In genomic region chr12:14937014-14937413, GRCh38 we compare ENCODE assay signal across 23 cellular contexts. TPM values are rescaled to one million over a fixed set of nuclear protein-coding genes. Genes with fewer than 3 reads are reported as not detected.
DNase-seq lines count a peak whose midpoint lies in the region; ATAC-seq and TF ChIP-seq lines count a peak whose summit lies in the region.
"Had no signal": no experiment of that assay in that cellular context is flagged by ENCODE, and none has a peak within 500 bp of the region (broad histone marks: within the 10 kb centered on the region; RNA-seq: fewer than 3 reads in every experiment).

No MANE protein-coding gene starts in this region.

- H3K4ac ChIP-seq in IMR-90 (ENCODE audit: low read depth, low read length): no peak overlapping the region

- CTCF ChIA-PET in IMR-90 (lab: Yijun Ruan, JAX): interaction anchor here (0.6 kb wide), 1 partner anchor 633 kb away, joined by 12 read pairs; no protein-coding TSS in a partner anchor

- in situ Hi-C loops in IMR-90 (cut with MboI; ENCODE audit: low sequenced_read_pairs): no loop called here

- peak overlapping the region; percentile 9 for H3K27ac Mint-ChIP-seq in activated naive CD8-positive, alpha-beta T cell treated with anti-CD3 and anti-CD28 coated beads, Interleukin-2, amount 50 U/mL, for 24 hours
- H3K27ac Mint-ChIP-seq in mesothelial cell of epicardium: peak overlapping the region; percentile 8
- no peak overlapping the region for H3K27ac Mint-ChIP-seq in activated T-helper 1 cell treated with anti-CD3 and anti-CD28 coated beads, Interleukin-12 subunit alpha, Interleukin-12 subunit beta, Interleukin-2, Interleukin-4 antibody, amounts not matched to agents 30 ng/mL and 10 ng/mL and 1 ng/mL, durations not matched to agents 14 hours and 24 hours and 36 hours

- no peak overlapping the region for H2AFZ ChIP-seq in IMR-90 (replicated peaks; ENCODE audit: low read length, poor library complexity)

- H3K27me3 ChIP-seq in IMR-90 (ENCODE audit: control insufficient read depth, insufficient read depth, low read length): no peaks in the 10 kb centered on the region
- H3K27me3 ChIP-seq: foreskin keratinocyte, Peyer's patch, uterus had no signal

- H3K36me3 Mint-ChIP-seq in activated naive CD8-positive, alpha-beta T cell treated with anti-CD3 and anti-CD28 coated beads, Interleukin-2, amount 50 U/mL, for 24 hours (ENCODE audit: low read depth): peaks cover 62% of the 10 kb centered on the region
- peaks cover 6% of the 10 kb centered on the region for H3K36me3 Mint-ChIP-seq in mesothelial cell of epicardium
- H3K36me3 Mint-ChIP-seq in activated T-helper 1 cell treated with anti-CD3 and anti-CD28 coated beads, Interleukin-12 subunit alpha, Interleukin-12 subunit beta, Interleukin-2, Interleukin-4 antibody, amounts not matched to agents 30 ng/mL and 10 ng/mL and 1 ng/mL, durations not matched to agents 14 hours and 24 hours and 36 hours (ENCODE audit: low read depth): peaks cover 59% of the 10 kb centered on the region

- DNase-seq in AG09309 (ENCODE audit: low read depth): no peak
- DNase-seq in IMR-90: no peak
- DNase-seq in activated naive CD8-positive, alpha-beta T cell treated with anti-CD3 and anti-CD28 coated beads, Interleukin-2, amount 50 U/mL, for 24 hours: no peak
- DNase-seq in mesothelial cell of epicardium (ENCODE audit: low spot score in 2 of 2, unreplicated experiment in 2 of 2): no peak
- DNase-seq in NCI-H187 treated with DMSO at 0.1 percent for 48 hours (lab: John Stamatoyannopoulos, UW): no peak
- DNase-seq in activated T-helper 1 cell treated with anti-CD3 and anti-CD28 coated beads, Interleukin-12 subunit alpha, Interleukin-12 subunit beta, Interleukin-2, Interleukin-4 antibody, amounts not matched to agents 30 ng/mL and 10 ng/mL and 1 ng/mL, durations not matched to agents 14 hours and 24 hours and 36 hours (ENCODE audit: low spot score): no peak
- DNase-seq: activated CD4-positive, alpha-beta T cell treated with anti-CD3 and anti-CD28 coated beads, Interleukin-2, amount 50 U/mL, for 1 hour; activated naive CD4-positive, alpha-beta T cell treated with Interleukin-2 at 50 U/mL for 16 hours; COR-L47; EL; KG1; NCI-H2029; NK-92 treated with Interleukin-12 subunit alpha and Interleukin-12 subunit beta, amount 100 ng/mL, for 24 hours; Peyer's patch; small intestine; uterus had no signal

- H3K9me3 ChIP-seq in IMR-90 (ENCODE audit: control insufficient read depth, insufficient read depth, low read length): no peaks in the 10 kb centered on the region
- H3K9me3 ChIP-seq: Peyer's patch, uterus had no signal

- intact Hi-C loops in IMR-90 (cut with micrococcal nuclease): no loop called here
- intact Hi-C loops in activated T-helper 1 cell treated with anti-CD3 and anti-CD28 coated beads, Interleukin-12 subunit alpha, Interleukin-12 subunit beta, Interleukin-2, Interleukin-4 antibody, amounts not matched to agents 30 ng/mL and 10 ng/mL and 1 ng/mL, durations not matched to agents 14 hours and 24 hours and 36 hours (cut with micrococcal nuclease): loop anchor here (1.0 to 5.0 kb wide), 2 partner anchors 59 to 90 kb away; no protein-coding TSS in a partner anchor

- H3K4me3 Mint-ChIP-seq in activated naive CD8-positive, alpha-beta T cell treated with anti-CD3 and anti-CD28 coated beads, Interleukin-2, amount 50 U/mL, for 24 hours: no peak overlapping the region
- no peak overlapping the region for H3K4me3 Mint-ChIP-seq in mesothelial cell of epicardium
- H3K4me3 Mint-ChIP-seq in activated T-helper 1 cell treated with anti-CD3 and anti-CD28 coated beads, Interleukin-12 subunit alpha, Interleukin-12 subunit beta, Interleukin-2, Interleukin-4 antibody, amounts not matched to agents 30 ng/mL and 10 ng/mL and 1 ng/mL, durations not matched to agents 14 hours and 24 hours and 36 hours: no peak overlapping the region

- no peak overlapping the region for H2AK9ac ChIP-seq in IMR-90 (replicated peaks; ENCODE audit: low read depth, low read length, poor library complexity)

- no peak overlapping the region for H3K9ac ChIP-seq in IMR-90 (ENCODE audit: low read depth, low read length)

- 0 out of 2 replicates have a peak overlapping the region, but pooled peaks have one; percentile 16 for H2BK120ac ChIP-seq in IMR-90 (ENCODE audit: low read depth, low read length)

- H3K9me1 ChIP-seq in IMR-90 (ENCODE audit: insufficient read depth, low read length): no peaks in the 10 kb centered on the region

- BruUV-seq in IMR-90 (replicated peaks; lab: Mats Ljungman, UMichigan): no TSS peak

- no peak overlapping the region for H3K56ac ChIP-seq in IMR-90 (ENCODE audit: extremely low read depth, insufficient read depth, low read length)

- no peaks in the 10 kb centered on the region for H3K79me1 ChIP-seq in IMR-90 (ENCODE audit: low read depth in 1 of 2, low read length in 2 of 2)

- no peak for TF ChIP-seq POLR2A in IMR-90 (IDR thresholded peaks at IDR 0.05; ENCODE audit: low read depth, low read length)

- no peak overlapping the region; a peak in 1 of 4 replicates for H4K8ac ChIP-seq in IMR-90 (ENCODE audit: low read depth in 2 of 2, low read length in 2 of 2)

- H3K36me3 ChIP-seq in IMR-90 (ENCODE audit: control insufficient read depth, insufficient read depth, low read length): no peaks in the 10 kb centered on the region
- H3K36me3 ChIP-seq: Peyer's patch, uterus had no signal

- TF ChIP-seq CTCF in AG09309 (IDR thresholded peaks at IDR 0.05; ENCODE audit: control insufficient read depth, insufficient read depth, low read depth, low read length, missing control alignments) (peak; percentile 10), IMR-90 (conservative IDR thresholded peaks at IDR 0.05; ENCODE audit: low read depth, low read length) (no peak), mesothelial cell of epicardium (IDR thresholded peaks at IDR 0.05; ENCODE audit: unreplicated experiment) (no peak)

- 0 out of 2 replicates have a peak overlapping the region, but pooled peaks have one; percentile 12 for H4K5ac ChIP-seq in IMR-90 (ENCODE audit: low read depth, low read length)

- dilution Hi-C loops in IMR-90 (cut with HindIII; ENCODE audit: low sequenced_read_pairs, unreplicated experiment): no loop called here

- no peak overlapping the region for H3K27ac ChIP-seq in IMR-90 (ENCODE audit: insufficient read depth, low read length)
- H3K27ac ChIP-seq: coronary artery, Peyer's patch, uterus had no signal

- H4K20me1 ChIP-seq in IMR-90 (ENCODE audit: insufficient read depth, low read length): no peaks in the 10 kb centered on the region

- no peak overlapping the region for H3K4me3 ChIP-seq in AG09309 (ENCODE audit: control insufficient read depth, low read depth, low read length)
- H3K4me3 ChIP-seq in IMR-90 (ENCODE audit: insufficient read depth, low read depth, low read length): no peak overlapping the region
- H3K4me3 ChIP-seq: coronary artery, Peyer's patch, uterus had no signal

- H2AK5ac ChIP-seq in IMR-90 (ENCODE audit: low read depth, low read length): no peak overlapping the region

- H3K4me1 Mint-ChIP-seq in activated naive CD8-positive, alpha-beta T cell treated with anti-CD3 and anti-CD28 coated beads, Interleukin-2, amount 50 U/mL, for 24 hours: peaks cover 43% of the 10 kb centered on the region
- peaks cover 39% of the 10 kb centered on the region for H3K4me1 Mint-ChIP-seq in mesothelial cell of epicardium
- peaks cover 7% of the 10 kb centered on the region for H3K4me1 Mint-ChIP-seq in activated T-helper 1 cell treated with anti-CD3 and anti-CD28 coated beads, Interleukin-12 subunit alpha, Interleukin-12 subunit beta, Interleukin-2, Interleukin-4 antibody, amounts not matched to agents 30 ng/mL and 10 ng/mL and 1 ng/mL, durations not matched to agents 14 hours and 24 hours and 36 hours (ENCODE audit: low read depth)

- H2BK20ac ChIP-seq in IMR-90 (ENCODE audit: low read depth, low read length): 0 out of 2 replicates have a peak overlapping the region, but pooled peaks have one; percentile 22

- H4K91ac ChIP-seq in IMR-90 (ENCODE audit: insufficient read depth, low read depth, low read length): no peak overlapping the region

- no peak overlapping the region for H2BK5ac ChIP-seq in IMR-90 (ENCODE audit: low read depth, low read length, poor library complexity, severe bottlenecking)

- peaks cover 2% of the 10 kb centered on the region; the same call in 1 of the 2 replicates for H3K4me1 ChIP-seq in IMR-90 (ENCODE audit: control insufficient read depth, insufficient read depth, low read length)
- H3K4me1 ChIP-seq: uterus had no signal

- ATAC-seq in IMR-90 (ENCODE audit: low read depth): no peak
- ATAC-seq in activated naive CD8-positive, alpha-beta T cell treated with anti-CD3 and anti-CD28 coated beads, Interleukin-2, amount 50 U/mL, for 24 hours: no peak
- no peak for ATAC-seq in HG03108 (IDR thresholded peaks at IDR 0.05; ENCODE audit: unreplicated experiment)
- ATAC-seq in HG02642 (IDR thresholded peaks at IDR 0.05; ENCODE audit: poor library complexity, unreplicated experiment): no peak

- H3K23ac ChIP-seq in IMR-90 (ENCODE audit: low read depth, low read length): no peak overlapping the region

- no peak overlapping the region for H3K4me2 ChIP-seq in IMR-90 (ENCODE audit: low read depth, low read length)

- no peak overlapping the region for H3K14ac ChIP-seq in IMR-90 (replicated peaks; ENCODE audit: low read depth, low read length)

- H3K27me3 Mint-ChIP-seq in activated naive CD8-positive, alpha-beta T cell treated with anti-CD3 and anti-CD28 coated beads, Interleukin-2, amount 50 U/mL, for 24 hours: no peaks in the 10 kb centered on the region
- no peaks in the 10 kb centered on the region for H3K27me3 Mint-ChIP-seq in mesothelial cell of epicardium (ENCODE audit: low read depth)
- no peaks in the 10 kb centered on the region for H3K27me3 Mint-ChIP-seq in activated T-helper 1 cell treated with anti-CD3 and anti-CD28 coated beads, Interleukin-12 subunit alpha, Interleukin-12 subunit beta, Interleukin-2, Interleukin-4 antibody, amounts not matched to agents 30 ng/mL and 10 ng/mL and 1 ng/mL, durations not matched to agents 14 hours and 24 hours and 36 hours (ENCODE audit: insufficient read depth)

- TF ChIP-seq RAD21 in IMR-90 (IDR thresholded peaks at IDR 0.05; ENCODE audit: low read length): no peak

- no peak overlapping the region for H2BK15ac ChIP-seq in IMR-90 (ENCODE audit: low read depth, low read length)

- peak overlapping the region; percentile 44; the same call in 1 of the 2 replicates for H3K18ac ChIP-seq in IMR-90 (ENCODE audit: low read depth, low read length)

- 20% methylated on average over 1 of the region's 3 CpGs; no CpG with 5 or more reads in 1 of the 2 experiments for WGBS in IMR-90 (ENCODE audit: extremely low coverage in 2 of 2, insufficient read length in 1 of 2), 2 experiments

- POLR2A ChIA-PET in IMR-90 (lab: Charles Lee; ENCODE audit: unreplicated experiment): no interaction called here

- no peaks in the 10 kb centered on the region for H3K9me3 Mint-ChIP-seq in activated naive CD8-positive, alpha-beta T cell treated with anti-CD3 and anti-CD28 coated beads, Interleukin-2, amount 50 U/mL, for 24 hours
- H3K9me3 Mint-ChIP-seq in mesothelial cell of epicardium: peaks cover 16% of the 10 kb centered on the region
- no peaks in the 10 kb centered on the region for H3K9me3 Mint-ChIP-seq in activated T-helper 1 cell treated with anti-CD3 and anti-CD28 coated beads, Interleukin-12 subunit alpha, Interleukin-12 subunit beta, Interleukin-2, Interleukin-4 antibody, amounts not matched to agents 30 ng/mL and 10 ng/mL and 1 ng/mL, durations not matched to agents 14 hours and 24 hours and 36 hours

RNA-seq across cellular contexts. Expression of gene ERP27, which starts 1.3 kb away (rescaled TPM):
- total RNA-seq in IMR-90 (2012; rRNA removed): not detected in 2 replicates
- not detected in 2 replicates for polyA plus RNA-seq in IMR-90 (2012; rRNA removed)
- polyA plus RNA-seq in IMR-90 (2012; cell fraction: cytosol; rRNA removed): not detected in 2 replicates
- not detected in 2 replicates for polyA plus RNA-seq in IMR-90 (2012; cell fraction: nucleus; rRNA removed; ENCODE audit: low replicate concordance)
- total RNA-seq in mesothelial cell of epicardium: 55.2 to 60.4 TPM (median 58.1 TPM) in 3 replicates
- total RNA-seq in activated T-helper 1 cell treated with anti-CD3 and anti-CD28 coated beads, Interleukin-12 subunit alpha, Interleukin-12 subunit beta, Interleukin-2, Interleukin-4 antibody, amounts not matched to agents 30 ng/mL and 10 ng/mL and 1 ng/mL, durations not matched to agents 14 hours and 24 hours and 36 hours: 2.2 and 2.3 TPM in 2 replicates

RNA-seq across cellular contexts. Expression of gene ARHGDIB, which starts 24.4 kb away (rescaled TPM):
- total RNA-seq in IMR-90 (2012; rRNA removed) (24.9 and 28.1 TPM in 2 replicates), mesothelial cell of epicardium (26.2 to 30.1 TPM (median 28.5 TPM) in 3 replicates)
- 30.7 and 31.8 TPM in 2 replicates for polyA plus RNA-seq in IMR-90 (2012; rRNA removed)
- polyA plus RNA-seq in IMR-90 (2012; cell fraction: cytosol; rRNA removed): 14.3 and 33.3 TPM in 2 replicates
- polyA plus RNA-seq in IMR-90 (2012; cell fraction: nucleus; rRNA removed; ENCODE audit: low replicate concordance): 4.4 and 8.4 TPM in 2 replicates
- 494 and 511 TPM in 2 replicates for total RNA-seq in activated T-helper 1 cell treated with anti-CD3 and anti-CD28 coated beads, Interleukin-12 subunit alpha, Interleukin-12 subunit beta, Interleukin-2, Interleukin-4 antibody, amounts not matched to agents 30 ng/mL and 10 ng/mL and 1 ng/mL, durations not matched to agents 14 hours and 24 hours and 36 hours

RNA-seq across cellular contexts. Expression of gene PDE6H, which starts 35.8 kb away (rescaled TPM):
- total RNA-seq in IMR-90 (2012; rRNA removed): not detected in 2 replicates
- not detected in 2 replicates for polyA plus RNA-seq in IMR-90 (2012; rRNA removed)
- polyA plus RNA-seq in IMR-90 (2012; cell fraction: cytosol; rRNA removed): not detected in 2 replicates
- not detected in 2 replicates for polyA plus RNA-seq in IMR-90 (2012; cell fraction: nucleus; rRNA removed; ENCODE audit: low replicate concordance)
- not detected in 3 replicates for total RNA-seq in mesothelial cell of epicardium
- total RNA-seq in activated T-helper 1 cell treated with anti-CD3 and anti-CD28 coated beads, Interleukin-12 subunit alpha, Interleukin-12 subunit beta, Interleukin-2, Interleukin-4 antibody, amounts not matched to agents 30 ng/mL and 10 ng/mL and 1 ng/mL, durations not matched to agents 14 hours and 24 hours and 36 hours: not detected in 2 replicates
- total RNA-seq: foreskin keratinocyte, kidney epithelial cell, Peyer's patch, pulmonary artery endothelial cell, subcutaneous adipose tissue, uterus had no signal
- polyA plus RNA-seq: foreskin keratinocyte, small intestine had no signal

RNA-seq across cellular contexts. Expression of gene MGP, which starts 51.4 kb away (rescaled TPM):
- total RNA-seq in IMR-90 (2012; rRNA removed): 0.56 and 1.4 TPM in 2 replicates
- 1.9 and 2.7 TPM in 2 replicates for polyA plus RNA-seq in IMR-90 (2012; rRNA removed)
- polyA plus RNA-seq in IMR-90 (2012; cell fraction: cytosol; rRNA removed): 0.65 and 1.2 TPM in 2 replicates
- 0.10 and 0.57 TPM in 2 replicates for polyA plus RNA-seq in IMR-90 (2012; cell fraction: nucleus; rRNA removed; ENCODE audit: low replicate concordance)
- total RNA-seq in mesothelial cell of epicardium: 202 to 221 TPM (median 202 TPM) in 3 replicates
- total RNA-seq in activated T-helper 1 cell treated with anti-CD3 and anti-CD28 coated beads, Interleukin-12 subunit alpha, Interleukin-12 subunit beta, Interleukin-2, Interleukin-4 antibody, amounts not matched to agents 30 ng/mL and 10 ng/mL and 1 ng/mL, durations not matched to agents 14 hours and 24 hours and 36 hours: not detected in 2 replicates
- total RNA-seq: foreskin keratinocyte had no signal
- polyA plus RNA-seq: foreskin keratinocyte had no signal

Comparison
In these comparisons a context has a peak if more than half of its experiments do, and no peak if none do; other contexts are left out.
1. RNA of gene ERP27, which starts 1.3 kb away (total RNA-seq): 55.2 to 60.4 TPM in mesothelial cell of epicardium; 2.2 to 2.3 TPM in activated T-helper 1 cell treated with anti-CD3 and anti-CD28 coated beads, Interleukin-12 subunit alpha, Interleukin-12 subunit beta, Interleukin-2, Interleukin-4 antibody, amounts not matched to agents 30 ng/mL and 10 ng/mL and 1 ng/mL, durations not matched to agents 14 hours and 24 hours and 36 hours and not detected in IMR-90; every median in the first group is over 10 times any median in the second.
2. RNA of gene ARHGDIB, which starts 24.4 kb away (total RNA-seq): 494 to 511 TPM in activated T-helper 1 cell treated with anti-CD3 and anti-CD28 coated beads, Interleukin-12 subunit alpha, Interleukin-12 subunit beta, Interleukin-2, Interleukin-4 antibody, amounts not matched to agents 30 ng/mL and 10 ng/mL and 1 ng/mL, durations not matched to agents 14 hours and 24 hours and 36 hours; 26.2 to 30.1 TPM in mesothelial cell of epicardium and 24.9 to 28.1 TPM in IMR-90; every median in the first group is over 10 times any median in the second.